11 cellular contexts compared by ENCODE assay signal in the genomic region with DNA sequence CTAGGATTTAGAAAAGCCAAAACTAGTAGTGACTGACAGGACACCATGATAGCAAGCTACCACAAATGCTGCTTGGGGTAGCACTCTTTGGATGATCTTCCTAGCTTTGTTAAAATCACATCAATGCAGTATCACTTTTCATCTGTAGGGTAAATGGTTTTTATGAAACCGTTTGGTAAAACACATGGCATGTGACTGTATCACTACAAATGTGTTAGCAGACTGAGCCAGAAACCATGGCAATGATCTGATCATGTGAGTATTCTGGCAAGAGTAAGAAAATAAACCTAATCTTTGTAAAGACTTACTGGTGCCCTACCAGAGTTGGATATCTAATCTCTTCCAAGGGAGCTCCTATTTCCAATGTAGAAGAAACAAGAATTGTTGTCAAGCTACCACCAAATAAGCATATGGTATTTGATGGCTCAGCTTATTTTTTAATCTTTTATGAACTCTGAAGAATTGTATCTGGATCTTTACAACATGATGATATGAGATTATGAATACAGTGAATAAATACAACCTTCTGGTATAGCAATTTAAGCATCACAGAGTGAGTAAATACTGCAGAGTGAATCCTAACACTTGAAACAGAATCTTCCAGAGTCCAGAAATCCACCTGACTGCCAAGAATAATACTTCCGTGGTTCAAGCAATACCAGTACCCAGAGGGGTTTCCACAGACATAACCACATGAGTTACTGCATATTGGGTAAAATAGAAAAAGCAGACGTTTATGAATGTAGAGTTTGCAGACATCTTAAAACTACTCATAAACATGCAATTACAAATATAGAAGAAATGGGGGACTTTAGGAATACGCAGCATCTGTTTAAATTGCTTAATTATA.
A peak's percentile ranks its signal among the peaks of the same experiment; 100 is the strongest.
DNase-seq lines count a peak whose midpoint lies in the region; FAIRE-seq and TF ChIP-seq lines count a peak whose summit lies in the region.
"Had no signal": no experiment of that assay in that cellular context is flagged by ENCODE, and none has a peak within 500 bp of the region (broad histone marks: within the 10 kb centered on the region; RNA-seq: fewer than 3 reads in every experiment).

No MANE protein-coding gene starts in this region.

- H3K27me3 Mint-ChIP-seq in astrocyte (ENCODE audit: low read depth, unreplicated experiment): no peaks in the 10 kb centered on the region
- peaks cover 13 to 22% of the 10 kb centered on the region in 2 donors for H3K27me3 Mint-ChIP-seq in CD4-positive, alpha-beta memory T cell

- peak overlapping the region; percentile 94 for H3K4me3 Mint-ChIP-seq in astrocyte (ENCODE audit: unreplicated experiment)
- no peak overlapping the region for H3K4me3 Mint-ChIP-seq in CD4-positive, alpha-beta memory T cell

- H3K9me3 ChIP-seq in astrocyte (ENCODE audit: insufficient read depth, low read depth, low read length): no peaks in the 10 kb centered on the region
- H3K9me3 ChIP-seq in subcutaneous abdominal adipose tissue (ENCODE audit: control insufficient read depth in 5 of 5, low read length in 5 of 5): no peaks in the 10 kb centered on the region
- H3K9me3 ChIP-seq in CD4-positive, alpha-beta memory T cell (ENCODE audit: control insufficient read depth in 1 of 2, low read length in 2 of 2): no peaks in the 10 kb centered on the region
- H3K9me3 ChIP-seq: adrenal gland had no signal

- in situ Hi-C loops in GM13977 (cut with MboI; ENCODE audit: low pct_unique_long_range_greater_than_20kb, low sequenced_read_pairs, unreplicated experiment): no loop called here

- H3K27me3 ChIP-seq in astrocyte (ENCODE audit: insufficient read depth, low read length) (no peaks in the 10 kb centered on the region), subcutaneous abdominal adipose tissue (ENCODE audit: control insufficient read depth in 5 of 5, insufficient read depth in 4 of 5, low read length in 5 of 5) (no peaks in the 10 kb centered on the region)
- H3K27me3 ChIP-seq in CD4-positive, alpha-beta memory T cell (ENCODE audit: insufficient read depth, low read length): peaks cover 10% of the 10 kb centered on the region
- H3K27me3 ChIP-seq: adrenal gland had no signal

- POLR2A ChIA-PET in HEK293T (lab: Yijun Ruan, JAX): no interaction called here
- POLR2A ChIA-PET in CD4-positive, alpha-beta memory T cell (lab: Charles Lee; ENCODE audit: partially characterized antibody): no interaction called here

- no peaks in the 10 kb centered on the region for H3K36me3 ChIP-seq in astrocyte (ENCODE audit: insufficient read depth, low read length)
- no peaks in the 10 kb centered on the region for H3K36me3 ChIP-seq in subcutaneous abdominal adipose tissue (ENCODE audit: control insufficient read depth in 5 of 5, insufficient read depth in 5 of 5, low read length in 5 of 5)
- no peaks in the 10 kb centered on the region for H3K36me3 ChIP-seq in CD4-positive, alpha-beta memory T cell (ENCODE audit: insufficient read depth, low read length)
- H3K36me3 ChIP-seq: adrenal gland had no signal

- TF ChIP-seq CTCF in astrocyte (IDR thresholded peaks at IDR 0.05; ENCODE audit: insufficient read depth, low read depth, low read length): no peak
- no peak for TF ChIP-seq CTCF in GM13977 (IDR thresholded peaks at IDR 0.05; ENCODE audit: extremely low read depth, insufficient read depth, missing control alignments)

- intact Hi-C loops in CD4-positive, alpha-beta memory T cell (cut with micrococcal nuclease): loop anchor here (5.0 kb wide), 1 partner anchor 553 kb away; no protein-coding TSS in a partner anchor

- H3K4me1 ChIP-seq in astrocyte (ENCODE audit: insufficient read depth, low read length): peaks cover 8% of the 10 kb centered on the region
- H3K4me1 ChIP-seq in subcutaneous abdominal adipose tissue (ENCODE audit: control insufficient read depth in 5 of 5, insufficient read depth in 5 of 5, low read length in 5 of 5): peaks cover 0 to 46% (median 36%) of the 10 kb centered on the region in 5 donors
- H3K4me1 ChIP-seq in CD4-positive, alpha-beta memory T cell (ENCODE audit: insufficient read depth, low read length): peaks cover 12% of the 10 kb centered on the region

- H3K4me3 ChIP-seq in astrocyte (ENCODE audit: insufficient read depth, low read depth, low read length) (no peak overlapping the region), subcutaneous abdominal adipose tissue (ENCODE audit: low read depth in 1 of 5, low read length in 5 of 5) (peak overlapping the region in 2 of 5 donors; percentile 69 to 80)
- H3K4me3 ChIP-seq in CD4-positive, alpha-beta memory T cell (ENCODE audit: low read length in 2 of 2): no peak overlapping the region
- H3K4me3 ChIP-seq: PC-9 had no signal

- H3K4me2 ChIP-seq in astrocyte (ENCODE audit: low read length): peak overlapping the region; percentile 94

- no peaks in the 10 kb centered on the region for H3K79me2 ChIP-seq in astrocyte (ENCODE audit: insufficient read depth, low read length)

- FAIRE-seq in astrocyte (lab: Jason Lieb, UNC): no peak

- no peak overlapping the region for H3K27ac ChIP-seq in astrocyte (ENCODE audit: low read depth, low read length)
- H3K27ac ChIP-seq in subcutaneous abdominal adipose tissue (ENCODE audit: low read depth, low read length): peak overlapping the region; percentile 90
- H3K27ac ChIP-seq in CD4-positive, alpha-beta memory T cell (ENCODE audit: low read depth, low read length): no peak overlapping the region
- H3K27ac ChIP-seq: PC-9 had no signal

- H3K9ac ChIP-seq in astrocyte (ENCODE audit: low read length) (no peak overlapping the region), subcutaneous abdominal adipose tissue (ENCODE audit: low read length in 5 of 5) (peak overlapping the region in 1 of 5 donors; percentile 85)

- H4K20me1 ChIP-seq in astrocyte (ENCODE audit: insufficient read depth, low read length): no peaks in the 10 kb centered on the region

- H3K36me3 Mint-ChIP-seq in astrocyte (ENCODE audit: low read depth, unreplicated experiment): no peaks in the 10 kb centered on the region
- no peaks in the 10 kb centered on the region for H3K36me3 Mint-ChIP-seq in CD4-positive, alpha-beta memory T cell

- DNase-seq in HEK293T (ENCODE audit: extremely low spot score) (no peak), astrocyte (ENCODE audit: low read depth) (peak; percentile 79), iris pigment epithelial cell (ENCODE audit: low read depth) (peak; percentile 65), iPS-NIHi7 (ENCODE audit: extremely low spot score) (no peak), GM13977 (ENCODE audit: low spot score) (no peak)
- no peak for DNase-seq in CD4-positive, alpha-beta memory T cell
- DNase-seq: activated CD4-positive, alpha-beta T cell treated with anti-CD3 and anti-CD28 coated beads for 1 hour; GF-D8; PC-9 had no signal

- CTCF ChIA-PET in HEK293T (lab: Yijun Ruan, JAX): no interaction called here
- CTCF ChIA-PET in CD4-positive, alpha-beta memory T cell (lab: Charles Lee; ENCODE audit: partially characterized antibody): interaction anchor here (1.4 to 1.9 kb wide), 2 partner anchors 389 to 421 kb away, joined by 3 to 7 read pairs; no protein-coding TSS in a partner anchor

- no peak overlapping the region for H2AFZ ChIP-seq in astrocyte (ENCODE audit: low read depth, low read length)
- H2AFZ ChIP-seq: PC-9 had no signal

- H3K9me3 Mint-ChIP-seq in astrocyte (ENCODE audit: unreplicated experiment): no peaks in the 10 kb centered on the region
- no peaks in the 10 kb centered on the region for H3K9me3 Mint-ChIP-seq in CD4-positive, alpha-beta memory T cell

- peaks cover 9% of the 10 kb centered on the region for H3K4me1 Mint-ChIP-seq in astrocyte (ENCODE audit: low read depth, unreplicated experiment)
- peaks cover 5 to 19% (median 9%) of the 10 kb centered on the region in 4 donors for H3K4me1 Mint-ChIP-seq in CD4-positive, alpha-beta memory T cell

- H3K27ac Mint-ChIP-seq in astrocyte (ENCODE audit: unreplicated experiment): no peak overlapping the region
- no peak overlapping the region for H3K27ac Mint-ChIP-seq in CD4-positive, alpha-beta memory T cell

TF ChIP-seq in HEK293T, 16 proteins besides CTCF, POLR2A, EP300 and RAD21:
- TF ChIP-seq LEF1 (IDR thresholded peaks at IDR 0.05; ENCODE audit: borderline replicate concordance) (no peak), TARDBP (IDR thresholded peaks at IDR 0.05) (no peak), ARNT (IDR thresholded peaks at IDR 0.05) (no peak), HDGF (IDR thresholded peaks at IDR 0.05; ENCODE audit: borderline replicate concordance) (no peak), ELF4 (IDR thresholded peaks at IDR 0.05) (no peak), SP1 (IDR thresholded peaks at IDR 0.05) (no peak), L3MBTL2 (conservative IDR thresholded peaks at IDR 0.05) (0 out of 2 replicates have a peak, but pooled peaks have one; percentile 16), FOXM1 (IDR thresholded peaks at IDR 0.05; ENCODE audit: borderline replicate concordance) (no peak), SUZ12 (IDR thresholded peaks at IDR 0.05) (no peak)
- TF ChIP-seq, protein P1, sequence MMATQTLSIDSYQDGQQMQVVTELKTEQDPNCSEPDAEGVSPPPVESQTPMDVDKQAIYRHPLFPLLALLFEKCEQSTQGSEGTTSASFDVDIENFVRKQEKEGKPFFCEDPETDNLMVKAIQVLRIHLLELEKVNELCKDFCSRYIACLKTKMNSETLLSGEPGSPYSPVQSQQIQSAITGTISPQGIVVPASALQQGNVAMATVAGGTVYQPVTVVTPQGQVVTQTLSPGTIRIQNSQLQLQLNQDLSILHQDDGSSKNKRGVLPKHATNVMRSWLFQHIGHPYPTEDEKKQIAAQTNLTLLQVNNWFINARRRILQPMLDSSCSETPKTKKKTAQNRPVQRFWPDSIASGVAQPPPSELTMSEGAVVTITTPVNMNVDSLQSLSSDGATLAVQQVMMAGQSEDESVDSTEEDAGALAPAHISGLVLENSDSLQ (IDR thresholded peaks at IDR 0.05): 0 out of 2 replicates have a peak, but pooled peaks have one; percentile 20

Comparison
In these comparisons a context has a peak if more than half of its experiments do, and no peak if none do; other contexts are left out.
1. DNase-seq: peak in astrocyte (single experiment) and iris pigment epithelial cell (single experiment); none in HEK293T (single experiment), iPS-NIHi7 (single experiment), CD4-positive, alpha-beta memory T cell (0 of 5) and GM13977 (single experiment).